ENCODE assay signal across 8 cellular contexts in genomic region chr20:47334022-47334551, GRCh38. TPM values are rescaled to one million over a fixed set of nuclear protein-coding genes. Genes with fewer than 3 reads are reported as not detected.
DNase-seq lines count a peak whose midpoint lies in the region; ATAC-seq and TF ChIP-seq lines count a peak whose summit lies in the region.

No MANE protein-coding gene starts in this region.

- peak; percentile 61 for ATAC-seq in activated naive CD8-positive, alpha-beta T cell treated with anti-CD3 and anti-CD28 coated beads, Interleukin-2, amount 10 ng/mL, durations not matched to agents 7 days and 5 days (ENCODE audit: low read depth)
- ATAC-seq in HG02852 (IDR thresholded peaks at IDR 0.05; ENCODE audit: unreplicated experiment) = no peak
- no peak for ATAC-seq in GM21723 (IDR thresholded peaks at IDR 0.05; ENCODE audit: unreplicated experiment)

- H3K27me3 Mint-ChIP-seq in activated CD4-positive, alpha-beta T cell treated with anti-CD3 and anti-CD28 coated beads, Interleukin-2, amount 10 ng/mL, durations not matched to agents 24 days and 14 days = no peaks in the 10 kb centered on the region
- H3K27me3 Mint-ChIP-seq in activated naive CD8-positive, alpha-beta T cell treated with anti-CD3 and anti-CD28 coated beads, Interleukin-2, amount 10 ng/mL, durations not matched to agents 7 days and 5 days = no peaks in the 10 kb centered on the region

- intact Hi-C loops in activated CD4-positive, alpha-beta T cell treated with anti-CD3 and anti-CD28 coated beads, Interleukin-2, amount 10 ng/mL, durations not matched to agents 24 days and 14 days (cut with micrococcal nuclease) = no loop called here

- peaks cover 42% of the 10 kb centered on the region for H3K36me3 Mint-ChIP-seq in activated CD4-positive, alpha-beta T cell treated with anti-CD3 and anti-CD28 coated beads, Interleukin-2, amount 10 ng/mL, durations not matched to agents 24 days and 14 days (ENCODE audit: low read depth)
- H3K36me3 Mint-ChIP-seq in activated naive CD8-positive, alpha-beta T cell treated with anti-CD3 and anti-CD28 coated beads, Interleukin-2, amount 10 ng/mL, durations not matched to agents 7 days and 5 days = peaks cover 30% of the 10 kb centered on the region

- H3K4me1 ChIP-seq in cardiac muscle cell (ENCODE audit: low read depth) = peaks cover 3% of the 10 kb centered on the region

- H3K9me3 Mint-ChIP-seq in activated CD4-positive, alpha-beta T cell treated with anti-CD3 and anti-CD28 coated beads, Interleukin-2, amount 10 ng/mL, durations not matched to agents 24 days and 14 days = no peaks in the 10 kb centered on the region
- no peaks in the 10 kb centered on the region for H3K9me3 Mint-ChIP-seq in activated naive CD8-positive, alpha-beta T cell treated with anti-CD3 and anti-CD28 coated beads, Interleukin-2, amount 10 ng/mL, durations not matched to agents 7 days and 5 days

- H3K27ac Mint-ChIP-seq in activated CD4-positive, alpha-beta T cell treated with anti-CD3 and anti-CD28 coated beads, Interleukin-2, amount 10 ng/mL, durations not matched to agents 24 days and 14 days = peak overlapping the region; percentile 26
- H3K27ac Mint-ChIP-seq in activated naive CD8-positive, alpha-beta T cell treated with anti-CD3 and anti-CD28 coated beads, Interleukin-2, amount 10 ng/mL, durations not matched to agents 7 days and 5 days = no peak overlapping the region

- POLR2A ChIA-PET in activated naive CD8-positive, alpha-beta T cell treated with anti-CD3 and anti-CD28 coated beads, Interleukin-2, amount 10 ng/mL, durations not matched to agents 7 days and 5 days (lab: Charles Lee) = no interaction called here

- no peaks in the 10 kb centered on the region for H3K36me3 ChIP-seq in cardiac muscle cell

- H3K27me3 ChIP-seq in cardiac muscle cell = no peaks in the 10 kb centered on the region

- H3K9me3 ChIP-seq in cardiac muscle cell (ENCODE audit: low read depth) = no peaks in the 10 kb centered on the region

- peak; percentile 62 for DNase-seq in activated CD4-positive, alpha-beta T cell treated with anti-CD3 and anti-CD28 coated beads, Interleukin-2, amount 10 ng/mL, durations not matched to agents 24 days and 14 days
- DNase-seq in activated CD4-positive, alpha-beta T cell treated with anti-CD3 and anti-CD28 coated beads, Interleukin-2, amount 50 U/mL, for 48 hours = no peak
- no peak for DNase-seq in activated naive CD8-positive, alpha-beta T cell treated with anti-CD3 and anti-CD28 coated beads, Interleukin-2, amount 10 ng/mL, durations not matched to agents 7 days and 5 days
- DNase-seq in cardiac muscle cell (ENCODE audit: low read depth in 1 of 2, low spot score in 1 of 2) (peak in 1 of 2 donors; percentile 96), skeletal muscle cell (ENCODE audit: low read depth) (peak; percentile 95)
- DNase-seq in activated CD8-positive, alpha-beta memory T cell treated with anti-CD3 and anti-CD28 coated beads for 24 hours = no peak

- peaks cover 38% of the 10 kb centered on the region for H3K4me1 Mint-ChIP-seq in activated CD4-positive, alpha-beta T cell treated with anti-CD3 and anti-CD28 coated beads, Interleukin-2, amount 10 ng/mL, durations not matched to agents 24 days and 14 days
- peaks cover 36% of the 10 kb centered on the region for H3K4me1 Mint-ChIP-seq in activated naive CD8-positive, alpha-beta T cell treated with anti-CD3 and anti-CD28 coated beads, Interleukin-2, amount 10 ng/mL, durations not matched to agents 7 days and 5 days

- peak overlapping the region; percentile 12 for H3K4me3 Mint-ChIP-seq in activated CD4-positive, alpha-beta T cell treated with anti-CD3 and anti-CD28 coated beads, Interleukin-2, amount 10 ng/mL, durations not matched to agents 24 days and 14 days
- H3K4me3 Mint-ChIP-seq in activated naive CD8-positive, alpha-beta T cell treated with anti-CD3 and anti-CD28 coated beads, Interleukin-2, amount 10 ng/mL, durations not matched to agents 7 days and 5 days = peak overlapping the region; percentile 2

- H3K27ac ChIP-seq in cardiac muscle cell = peak overlapping the region; percentile 25

- no peak for TF ChIP-seq CTCF in cardiac muscle cell (IDR thresholded peaks at IDR 0.05; ENCODE audit: low read depth, low read length)

- H3K4me3 ChIP-seq in cardiac muscle cell (no peak overlapping the region), skeletal muscle cell (ENCODE audit: low read depth, low read length) (no peak overlapping the region)

RNA-seq across cellular contexts. Expression of gene ZMYND8, which starts 22.4 kb away (rescaled TPM):
- 38.1 and 40.0 TPM in 2 replicates for total RNA-seq in activated CD4-positive, alpha-beta T cell treated with anti-CD3 and anti-CD28 coated beads, Interleukin-2, amount 10 ng/mL, durations not matched to agents 24 days and 14 days
- 10 to 100 TPM; 51.0 to 51.5 TPM for total RNA-seq in activated naive CD8-positive, alpha-beta T cell treated with anti-CD3 and anti-CD28 coated beads, Interleukin-2, amount 10 ng/mL, durations not matched to agents 7 days and 5 days
- 33.0 and 45.0 TPM in 2 replicates for total RNA-seq in cardiac muscle cell
- 27.5 and 27.6 TPM in 2 replicates for polyA plus RNA-seq in cardiac muscle cell

Comparison
In these comparisons a context has a peak if more than half of its experiments do, and no peak if none do; other contexts are left out.
1. DNase-seq: peak in activated CD4-positive, alpha-beta T cell treated with anti-CD3 and anti-CD28 coated beads, Interleukin-2, amount 10 ng/mL, durations not matched to agents 24 days and 14 days (single experiment) and skeletal muscle cell (single experiment); none in activated CD4-positive, alpha-beta T cell treated with anti-CD3 and anti-CD28 coated beads, Interleukin-2, amount 50 U/mL, for 48 hours (0 of 2), activated naive CD8-positive, alpha-beta T cell treated with anti-CD3 and anti-CD28 coated beads, Interleukin-2, amount 10 ng/mL, durations not matched to agents 7 days and 5 days (single experiment) and activated CD8-positive, alpha-beta memory T cell treated with anti-CD3 and anti-CD28 coated beads for 24 hours (single experiment).